13 cellular contexts compared by ENCODE assay signal in the genomic region with DNA sequence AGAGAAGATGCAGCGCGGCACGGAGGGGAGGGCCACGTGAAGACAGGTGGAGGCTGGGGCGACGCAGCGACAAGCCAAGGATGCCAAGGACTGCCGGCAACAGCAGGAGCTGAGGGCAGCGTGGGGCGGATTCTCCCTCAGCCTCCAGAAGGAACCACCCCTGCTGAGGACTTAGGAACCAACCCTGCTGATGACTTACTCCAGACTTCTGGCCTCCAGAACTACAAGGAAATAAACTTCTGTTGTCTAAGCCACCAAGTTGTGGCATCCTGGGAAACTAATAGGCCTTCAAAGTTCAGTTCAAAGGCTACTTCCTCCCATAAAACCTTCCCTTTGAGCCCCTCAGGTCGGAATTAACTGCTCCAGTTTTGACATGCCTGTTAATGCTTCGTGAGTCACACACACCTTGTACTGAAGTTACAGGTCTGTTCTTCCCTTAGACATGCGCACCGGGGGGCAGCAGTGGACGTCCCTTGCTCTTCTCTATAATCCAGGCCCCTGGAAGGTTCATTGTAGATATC.
DNase-seq lines count a peak whose midpoint lies in the region; ATAC-seq and TF ChIP-seq lines count a peak whose summit lies in the region.
"Had no signal": no experiment of that assay in that cellular context is flagged by ENCODE, and none has a peak within 500 bp of the region (broad histone marks: within the 10 kb centered on the region; RNA-seq: fewer than 3 reads in every experiment).

No MANE protein-coding gene starts in this region.

- H3K27me3 Mint-ChIP-seq in activated T-helper 1 cell treated with anti-CD3 and anti-CD28 coated beads, Interleukin-12 subunit alpha, Interleukin-12 subunit beta, Interleukin-2, Interleukin-4 antibody, amounts not matched to agents 30 ng/mL and 10 ng/mL and 1 ng/mL, durations not matched to agents 14 hours and 24 hours and 36 hours (ENCODE audit: insufficient read depth) = no peaks in the 10 kb centered on the region

- no peaks in the 10 kb centered on the region for H3K9me3 Mint-ChIP-seq in activated T-helper 1 cell treated with anti-CD3 and anti-CD28 coated beads, Interleukin-12 subunit alpha, Interleukin-12 subunit beta, Interleukin-2, Interleukin-4 antibody, amounts not matched to agents 30 ng/mL and 10 ng/mL and 1 ng/mL, durations not matched to agents 14 hours and 24 hours and 36 hours

- no peak overlapping the region for H3K27ac Mint-ChIP-seq in activated T-helper 1 cell treated with anti-CD3 and anti-CD28 coated beads, Interleukin-12 subunit alpha, Interleukin-12 subunit beta, Interleukin-2, Interleukin-4 antibody, amounts not matched to agents 30 ng/mL and 10 ng/mL and 1 ng/mL, durations not matched to agents 14 hours and 24 hours and 36 hours

- H3K9me3 ChIP-seq in colonic mucosa = no peaks in the 10 kb centered on the region
- no peaks in the 10 kb centered on the region for H3K9me3 ChIP-seq in mucosa of descending colon
- H3K9me3 ChIP-seq: sigmoid colon, suprapubic skin had no signal

- no peaks in the 10 kb centered on the region for H3K36me3 ChIP-seq in colonic mucosa
- H3K36me3 ChIP-seq in mucosa of descending colon (ENCODE audit: low read depth) = no peaks in the 10 kb centered on the region

- H3K36me3 Mint-ChIP-seq in activated T-helper 1 cell treated with anti-CD3 and anti-CD28 coated beads, Interleukin-12 subunit alpha, Interleukin-12 subunit beta, Interleukin-2, Interleukin-4 antibody, amounts not matched to agents 30 ng/mL and 10 ng/mL and 1 ng/mL, durations not matched to agents 14 hours and 24 hours and 36 hours (ENCODE audit: low read depth) = no peaks in the 10 kb centered on the region

- intact Hi-C loops in colonic mucosa (cut with DNase I) (no loop called here), mucosa of descending colon (cut with DNase I, micrococcal nuclease) (no loop called here)
- intact Hi-C loops in activated T-helper 1 cell treated with anti-CD3 and anti-CD28 coated beads, Interleukin-12 subunit alpha, Interleukin-12 subunit beta, Interleukin-2, Interleukin-4 antibody, amounts not matched to agents 30 ng/mL and 10 ng/mL and 1 ng/mL, durations not matched to agents 14 hours and 24 hours and 36 hours (cut with micrococcal nuclease) = no loop called here

- H3K9ac ChIP-seq in colonic mucosa (ENCODE audit: low read depth in 2 of 2, low read length in 2 of 2) = peak overlapping the region in 1 of 2 donors; percentile 39
- H3K9ac ChIP-seq: KMS-11 had no signal

- H3K27me3 ChIP-seq in colonic mucosa = no peaks in the 10 kb centered on the region
- H3K27me3 ChIP-seq: sigmoid colon, suprapubic skin had no signal

- TF ChIP-seq CTCF in colonic mucosa (IDR thresholded peaks at IDR 0.05) (no peak), mucosa of descending colon (IDR thresholded peaks at IDR 0.05) (no peak)

- ATAC-seq in mucosa of descending colon (peak; percentile 95), HG03159 (IDR thresholded peaks at IDR 0.05; ENCODE audit: unreplicated experiment) (no peak)

- H3K27ac ChIP-seq in colonic mucosa = peak overlapping the region; percentile 38
- H3K27ac ChIP-seq: KMS-11, suprapubic skin had no signal

- no peak overlapping the region for H3K4me3 Mint-ChIP-seq in activated T-helper 1 cell treated with anti-CD3 and anti-CD28 coated beads, Interleukin-12 subunit alpha, Interleukin-12 subunit beta, Interleukin-2, Interleukin-4 antibody, amounts not matched to agents 30 ng/mL and 10 ng/mL and 1 ng/mL, durations not matched to agents 14 hours and 24 hours and 36 hours

- no peaks in the 10 kb centered on the region for H3K4me1 ChIP-seq in colonic mucosa
- peaks cover 13% of the 10 kb centered on the region for H3K4me1 ChIP-seq in mucosa of descending colon (ENCODE audit: low read depth)
- H3K4me1 ChIP-seq: suprapubic skin had no signal

- DNase-seq in ELR (ENCODE audit: low read depth) (peak; percentile 40), M059J (ENCODE audit: low read depth) (peak; percentile 61), colonic mucosa (peak; percentile 62), mucosa of descending colon (peak; percentile 47 to 66 (median 60)), NCI-H146 (lab: John Stamatoyannopoulos, UW) (no peak), NOMO-1 treated with DMSO at 0.1 percent for 48 hours (lab: John Stamatoyannopoulos, UW; ENCODE audit: unreplicated experiment) (no peak)
- no peak for DNase-seq in activated T-helper 1 cell treated with anti-CD3 and anti-CD28 coated beads, Interleukin-12 subunit alpha, Interleukin-12 subunit beta, Interleukin-2, Interleukin-4 antibody, amounts not matched to agents 30 ng/mL and 10 ng/mL and 1 ng/mL, durations not matched to agents 14 hours and 24 hours and 36 hours (ENCODE audit: low spot score)
- DNase-seq: hypothalamus, sigmoid colon, T1000 had no signal

- H3K4me1 Mint-ChIP-seq in activated T-helper 1 cell treated with anti-CD3 and anti-CD28 coated beads, Interleukin-12 subunit alpha, Interleukin-12 subunit beta, Interleukin-2, Interleukin-4 antibody, amounts not matched to agents 30 ng/mL and 10 ng/mL and 1 ng/mL, durations not matched to agents 14 hours and 24 hours and 36 hours (ENCODE audit: low read depth) = peaks cover 5% of the 10 kb centered on the region

- H3K4me3 ChIP-seq in colonic mucosa (no peak overlapping the region), mucosa of descending colon (no peak overlapping the region)
- H3K4me3 ChIP-seq: sigmoid colon, suprapubic skin had no signal

Comparison
In these comparisons a context has a peak if more than half of its experiments do, and no peak if none do; other contexts are left out.
1. DNase-seq: peak in ELR (single experiment), M059J (single experiment), colonic mucosa (single experiment) and mucosa of descending colon (3 of 3); none in activated T-helper 1 cell treated with anti-CD3 and anti-CD28 coated beads, Interleukin-12 subunit alpha, Interleukin-12 subunit beta, Interleukin-2, Interleukin-4 antibody, amounts not matched to agents 30 ng/mL and 10 ng/mL and 1 ng/mL, durations not matched to agents 14 hours and 24 hours and 36 hours (single experiment), NCI-H146 (single experiment) and NOMO-1 treated with DMSO at 0.1 percent for 48 hours (single experiment).